In genomic region chr10:59631882-59632281, GRCh38 we compare ENCODE assay signal across 17 cellular contexts.
"Had no signal": no experiment of that assay in that cellular context is flagged by ENCODE, and none has a peak within 500 bp of the region (broad histone marks: within the 10 kb centered on the region; RNA-seq: fewer than 3 reads in every experiment).

No MANE protein-coding gene starts in this region.

- H3K4me1 ChIP-seq: gastrocnemius medialis, heart right ventricle had no signal

- ATAC-seq: gastrocnemius medialis; heart right ventricle; left lobe of liver; natural killer cell treated with Interleukin-12 subunit alpha and Interleukin-12 subunit beta and Interleukin-15 and Interleukin-18, amount 100 ng/mL, for 72 hours; right cardiac atrium had no signal

- H3K4me3 ChIP-seq: coronary artery, gastrocnemius medialis, heart right ventricle, neural progenitor cell, ovary had no signal

- H3K4me2 ChIP-seq: neural progenitor cell had no signal

- H3K27me3 ChIP-seq: gastrocnemius medialis, neural progenitor cell, ovary had no signal

- H2AFZ ChIP-seq: neural progenitor cell had no signal

- H3K36me3 ChIP-seq: gastrocnemius medialis, heart right ventricle, neural progenitor cell, ovary had no signal

- H3K27ac ChIP-seq: coronary artery, gastrocnemius medialis, heart right ventricle, neural progenitor cell, ovary had no signal

- DNase-seq: effector CD4-positive, alpha-beta T cell; endodermal cell; gastrocnemius medialis; heart right ventricle; hypothalamus; midbrain; nucleus accumbens; ovary; right cardiac atrium; small intestine; stimulated activated CD4-positive, alpha-beta T cell treated with anti-CD3 and anti-CD28 coated beads, Interleukin-2, amount 100 ng/mL, for 48 hours; stimulated activated naive CD4-positive, alpha-beta T cell treated with Interleukin-2 at 50 U/mL for 16 hours; trophoblast cell had no signal

- H3K9ac ChIP-seq: neural progenitor cell had no signal

- H3K9me3 ChIP-seq: gastrocnemius medialis, heart right ventricle, ovary had no signal
